ENCODE assay signal across 1 cellular context in the genomic region with DNA sequence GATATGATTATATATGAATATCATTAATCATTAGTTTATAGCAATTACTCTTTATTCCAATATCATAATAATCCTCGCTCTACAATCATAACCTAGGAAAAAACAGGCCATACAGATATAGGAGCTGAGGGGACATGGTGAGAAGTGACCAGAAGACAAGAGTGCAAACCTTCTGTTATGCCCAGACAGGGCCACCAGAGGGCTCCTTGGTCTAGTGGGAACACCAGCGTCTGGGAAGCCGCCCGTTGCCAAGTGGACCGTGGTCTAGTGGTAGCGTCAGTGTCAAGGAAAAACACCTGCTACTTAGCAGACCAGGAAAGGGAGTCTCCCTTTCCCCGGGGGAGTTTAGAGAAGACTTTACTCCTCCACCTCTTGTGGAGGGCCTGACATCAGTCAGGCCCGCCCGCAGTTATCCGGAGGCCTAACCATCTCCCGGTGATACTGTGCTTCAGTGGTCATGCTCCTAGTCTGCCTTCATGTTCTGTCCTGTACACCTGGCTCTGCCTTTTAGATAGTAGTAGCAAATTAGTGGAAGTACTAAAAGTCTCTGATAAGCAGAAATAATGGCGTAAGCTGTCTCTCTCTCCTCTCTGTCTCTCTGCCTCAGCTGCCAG.
TF ChIP-seq lines count a peak whose summit lies in the region.

No MANE protein-coding gene starts in this region.

TF ChIP-seq in H1, 55 proteins besides CTCF, POLR2A, EP300 and RAD21:
- peak; percentile 27; the same call in 1 of the 2 replicates for TF ChIP-seq EGR1 (IDR thresholded peaks at IDR 0.05; ENCODE audit: borderline replicate concordance, low read depth, low read length)
TF ChIP-seq in H1: peak in this region for 1; not testable (repeated sequence) for 54.
